1 cellular context compared by ENCODE assay signal in the genomic region with DNA sequence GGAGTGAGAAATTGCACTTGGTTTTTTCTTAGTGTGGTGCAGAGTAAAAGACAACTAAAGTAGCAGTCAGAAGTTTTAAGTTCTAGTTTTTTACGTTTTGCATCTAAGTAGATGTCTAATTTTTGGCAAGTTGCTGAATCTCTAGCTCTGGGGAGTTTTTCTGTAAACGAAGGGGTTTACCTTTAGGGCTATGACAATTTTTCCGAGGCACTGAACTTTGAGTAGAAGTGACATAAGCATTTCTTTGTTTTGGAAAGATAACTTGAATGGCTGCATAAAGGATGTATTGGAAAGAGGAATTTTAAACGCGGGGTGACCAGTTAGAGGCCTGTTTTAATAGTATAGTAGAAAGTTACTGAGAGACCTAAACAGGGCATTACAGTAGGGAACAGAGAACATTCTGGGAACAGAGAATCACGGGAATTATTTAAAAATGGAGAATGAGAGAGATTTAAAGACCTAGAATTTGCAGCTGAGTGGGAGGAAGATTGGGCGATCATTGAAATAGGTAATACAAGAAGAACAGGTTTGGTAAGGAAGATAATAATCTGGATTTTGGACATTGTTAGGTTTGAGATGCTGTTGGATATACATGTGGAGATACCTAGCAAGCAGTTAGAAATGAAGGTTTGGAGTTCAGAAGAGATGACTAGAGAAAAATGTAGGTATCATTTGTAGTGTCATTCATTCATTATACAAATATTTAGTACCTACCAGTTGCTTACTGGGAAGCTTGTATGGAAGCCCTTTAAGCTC.
TF ChIP-seq lines count a peak whose summit lies in the region.

No MANE protein-coding gene starts in this region.

TF ChIP-seq in HepG2, 621 proteins besides CTCF, POLR2A, EP300 and RAD21:
- TF ChIP-seq ZNF557 (CRISPR knock-in tag; IDR thresholded peaks at IDR 0.05), result no peak
- TF ChIP-seq, protein P1, sequence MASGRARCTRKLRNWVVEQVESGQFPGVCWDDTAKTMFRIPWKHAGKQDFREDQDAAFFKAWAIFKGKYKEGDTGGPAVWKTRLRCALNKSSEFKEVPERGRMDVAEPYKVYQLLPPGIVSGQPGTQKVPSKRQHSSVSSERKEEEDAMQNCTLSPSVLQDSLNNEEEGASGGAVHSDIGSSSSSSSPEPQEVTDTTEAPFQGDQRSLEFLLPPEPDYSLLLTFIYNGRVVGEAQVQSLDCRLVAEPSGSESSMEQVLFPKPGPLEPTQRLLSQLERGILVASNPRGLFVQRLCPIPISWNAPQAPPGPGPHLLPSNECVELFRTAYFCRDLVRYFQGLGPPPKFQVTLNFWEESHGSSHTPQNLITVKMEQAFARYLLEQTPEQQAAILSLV (CRISPR knock-in tag; IDR thresholded peaks at IDR 0.05; ENCODE audit: borderline replicate concordance), result no peak
- no peak for TF ChIP-seq ZKSCAN8 (CRISPR knock-in tag; IDR thresholded peaks at IDR 0.05; ENCODE audit: borderline replicate concordance)
- 0 out of 2 replicates have a peak, but pooled peaks have one; percentile 16 for TF ChIP-seq NR2C2 (CRISPR knock-in tag; IDR thresholded peaks at IDR 0.05; ENCODE audit: borderline replicate concordance)
- TF ChIP-seq, protein P2, sequence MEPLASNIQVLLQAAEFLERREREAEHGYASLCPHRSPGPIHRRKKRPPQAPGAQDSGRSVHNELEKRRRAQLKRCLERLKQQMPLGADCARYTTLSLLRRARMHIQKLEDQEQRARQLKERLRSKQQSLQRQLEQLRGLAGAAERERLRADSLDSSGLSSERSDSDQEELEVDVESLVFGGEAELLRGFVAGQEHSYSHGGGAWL (CRISPR knock-in tag; IDR thresholded peaks at IDR 0.05), result no peak
- TF ChIP-seq HNF4A (CRISPR knock-in tag; IDR thresholded peaks at IDR 0.05), result peak; percentile 33; the same call in 1 of the 2 replicates
- TF ChIP-seq, protein P3, sequence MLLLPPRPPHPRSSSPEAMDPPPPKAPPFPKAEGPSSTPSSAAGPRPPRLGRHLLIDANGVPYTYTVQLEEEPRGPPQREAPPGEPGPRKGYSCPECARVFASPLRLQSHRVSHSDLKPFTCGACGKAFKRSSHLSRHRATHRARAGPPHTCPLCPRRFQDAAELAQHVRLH (CRISPR knock-in tag; IDR thresholded peaks at IDR 0.05; ENCODE audit: borderline replicate concordance, low read depth), result no peak
- 0 out of 2 replicates have a peak, but pooled peaks have one; percentile 21 for TF ChIP-seq ATF1 (CRISPR knock-in tag; IDR thresholded peaks at IDR 0.05)
- no peak for TF ChIP-seq ZNF674 (CRISPR knock-in tag; IDR thresholded peaks at IDR 0.05; ENCODE audit: low read depth)
- TF ChIP-seq, protein P4, sequence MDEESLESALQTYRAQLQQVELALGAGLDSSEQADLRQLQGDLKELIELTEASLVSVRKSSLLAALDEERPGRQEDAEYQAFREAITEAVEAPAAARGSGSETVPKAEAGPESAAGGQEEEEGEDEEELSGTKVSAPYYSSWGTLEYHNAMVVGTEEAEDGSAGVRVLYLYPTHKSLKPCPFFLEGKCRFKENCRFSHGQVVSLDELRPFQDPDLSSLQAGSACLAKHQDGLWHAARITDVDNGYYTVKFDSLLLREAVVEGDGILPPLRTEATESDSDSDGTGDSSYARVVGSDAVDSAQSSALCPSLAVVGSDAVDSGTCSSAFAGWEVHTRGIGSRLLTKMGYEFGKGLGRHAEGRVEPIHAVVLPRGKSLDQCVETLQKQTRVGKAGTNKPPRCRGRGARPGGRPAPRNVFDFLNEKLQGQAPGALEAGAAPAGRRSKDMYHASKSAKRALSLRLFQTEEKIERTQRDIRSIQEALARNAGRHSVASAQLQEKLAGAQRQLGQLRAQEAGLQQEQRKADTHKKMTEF (CRISPR knock-in tag; IDR thresholded peaks at IDR 0.05), result 0 out of 2 replicates have a peak, but pooled peaks have one; percentile 20
- no peak for TF ChIP-seq PHF8 (CRISPR knock-in tag; IDR thresholded peaks at IDR 0.05)
- peak; percentile 67; the same call in 1 of the 2 replicates for TF ChIP-seq ZNF121 (CRISPR knock-in tag; IDR thresholded peaks at IDR 0.05)
